Comparison of ENCODE assay signal across 8 cellular contexts in the genomic region with DNA sequence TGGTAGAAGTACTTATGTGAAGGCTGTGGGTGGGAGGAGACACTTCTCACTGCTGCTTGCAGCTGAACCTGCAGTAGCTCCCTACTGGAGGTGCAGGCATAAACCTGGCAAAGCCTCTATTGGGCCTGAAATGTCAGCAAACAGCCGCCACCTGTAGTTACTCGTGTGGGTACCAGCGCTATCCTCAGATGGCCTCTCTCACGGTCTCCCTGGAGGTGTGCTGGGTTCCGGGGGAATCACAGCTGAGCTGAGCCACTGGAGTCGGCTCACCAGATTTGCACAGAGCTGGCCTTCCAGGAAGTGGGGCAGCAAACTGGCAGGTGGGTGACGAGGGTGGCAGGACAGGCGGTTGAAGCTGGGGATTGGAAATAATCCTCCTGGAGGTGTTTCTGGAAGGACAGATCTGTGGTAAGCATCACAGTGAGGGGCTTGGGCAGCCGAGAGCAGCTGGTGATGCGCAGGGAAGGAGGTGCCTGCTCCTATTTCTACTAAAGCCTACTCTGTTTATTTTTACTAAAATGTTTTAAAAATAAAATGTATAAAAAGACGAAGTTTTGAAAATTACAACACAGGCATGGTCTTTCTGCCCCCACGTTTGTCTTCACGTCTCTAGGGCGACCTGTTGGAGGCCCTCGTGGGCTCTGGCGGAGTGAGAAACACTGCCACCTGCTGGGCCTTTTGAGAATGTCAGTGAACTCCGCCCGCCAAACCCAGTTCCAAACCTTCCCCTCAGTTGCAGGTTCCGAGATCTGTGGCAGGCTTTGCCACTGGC.
DNase-seq lines count a peak whose midpoint lies in the region; ATAC-seq, FAIRE-seq and TF ChIP-seq lines count a peak whose summit lies in the region.

No MANE protein-coding gene starts in this region.

- DNase-seq in ELF-1 (ENCODE audit: low read depth, low spot score) (peak; percentile 93), NCI-H510A treated with DMSO at 0.1 percent for 48 hours (lab: John Stamatoyannopoulos, UW) (peak; percentile 78), colonic mucosa (peak; percentile 81), HepG2 (ENCODE audit: low spot score) (peak; percentile 27)
- peak; percentile 81 for DNase-seq in activated CD4-positive, alpha-beta T cell treated with anti-CD3 and anti-CD28 coated beads for 48 hours
- DNase-seq in stimulated activated CD4-positive, alpha-beta T cell treated with anti-CD3 and anti-CD28 coated beads, Interleukin-4, amount 100 ng/mL, for 48 hours (ENCODE audit: low read depth in 2 of 2), result peak; percentile 54 to 71

- H3K9ac ChIP-seq in colonic mucosa (ENCODE audit: low read depth in 2 of 2, low read length in 2 of 2), result peak overlapping the region; percentile 15 to 47
- H3K9ac ChIP-seq in HepG2 (ENCODE audit: insufficient read depth, low read depth, low read length), result no peak overlapping the region

- peak overlapping the region; percentile 37; the same call in 1 of the 2 replicates for H3K4me2 ChIP-seq in HepG2 (ENCODE audit: low read depth, low read length)

- ATAC-seq in HG02798 (IDR thresholded peaks at IDR 0.05; ENCODE audit: poor library complexity, unreplicated experiment), result peak; percentile 79
- ATAC-seq in HepG2, result peak; percentile 84
- ATAC-seq in HG03025 (IDR thresholded peaks at IDR 0.05; ENCODE audit: low FRiP score, unreplicated experiment), result no peak

- TF ChIP-seq CTCF in colonic mucosa (IDR thresholded peaks at IDR 0.05), result peak; percentile 89
- peak; percentile 84 for TF ChIP-seq CTCF in HepG2 (CRISPR knock-in tag; IDR thresholded peaks at IDR 0.05)

- TF ChIP-seq EP300 in HepG2 (IDR thresholded peaks at IDR 0.05; ENCODE audit: low read depth in 2 of 2, low read length in 2 of 2) (no peak), HepG2 (CRISPR knock-in tag; IDR thresholded peaks at IDR 0.05; ENCODE audit: borderline replicate concordance) (no peak)

- no peaks in the 10 kb centered on the region for H4K20me1 ChIP-seq in HepG2 (ENCODE audit: insufficient read depth, low read length)

- H3K79me2 ChIP-seq in HepG2 (ENCODE audit: insufficient read depth, low read length), result no peaks in the 10 kb centered on the region

- no peaks in the 10 kb centered on the region for H3K36me3 ChIP-seq in colonic mucosa
- no peaks in the 10 kb centered on the region for H3K36me3 ChIP-seq in HepG2 (replicated peaks in 1 of 2; ENCODE audit: control insufficient read depth in 1 of 2, insufficient read depth in 2 of 2, low read length in 2 of 2)

- no peak overlapping the region for H3K27ac ChIP-seq in colonic mucosa
- no peak overlapping the region for H3K27ac ChIP-seq in HepG2 (ENCODE audit: extremely low read length, insufficient read depth, low read length)

- no peak overlapping the region for H2AFZ ChIP-seq in HepG2 (ENCODE audit: low read length)

- TF ChIP-seq RAD21 in HepG2 (CRISPR knock-in tag; IDR thresholded peaks at IDR 0.05), result peak; percentile 65

- H3K9me3 ChIP-seq in colonic mucosa (no peaks in the 10 kb centered on the region), HepG2 (ENCODE audit: low read length) (no peaks in the 10 kb centered on the region)

- intact Hi-C loops in colonic mucosa (cut with DNase I), result loop anchor here (2.0 to 10.0 kb wide), 2 partner anchors 96 to 292 kb away; a partner anchor contains a TSS
- intact Hi-C loops in HepG2 (cut with micrococcal nuclease; ENCODE audit: unreplicated experiment), result loop anchor here (1.0 to 5.0 kb wide), 2 partner anchors 96 to 294 kb away; a partner anchor contains a TSS

- H3K4me3 ChIP-seq in colonic mucosa (no peak overlapping the region), HepG2 (replicated peaks in 1 of 3; ENCODE audit: insufficient read depth in 1 of 3, low read depth in 2 of 3, low read length in 3 of 3) (no peak overlapping the region; a peak in 1 of 6 replicates)

- 17% methylated on average over 15 of the region's 19 CpGs for WGBS in HepG2 (ENCODE audit: low lambda C conversion rate)

- no peaks in the 10 kb centered on the region for H3K4me1 ChIP-seq in colonic mucosa
- peaks cover 28% of the 10 kb centered on the region for H3K4me1 ChIP-seq in HepG2 (ENCODE audit: insufficient read depth, low read length)

- CTCF ChIA-PET in HepG2 (lab: Yijun Ruan, JAX; ENCODE audit: low intra/inter-chr PET ratio, low total read pairs), result interaction anchor here (0.9 to 2.4 kb wide), 4 partner anchors 35 to 293 kb away, joined by 3 to 7 read pairs (median 5); a partner anchor contains a TSS

- POLR2A ChIA-PET in HepG2 (lab: Yijun Ruan, JAX), result interaction anchor here (1.0 kb wide), 1 partner anchor 132 kb away, joined by 3 read pairs; a partner anchor contains a TSS

- peak; percentile 67 for FAIRE-seq in HepG2 (lab: Jason Lieb, UNC)

- H3K27me3 ChIP-seq in colonic mucosa (no peaks in the 10 kb centered on the region), HepG2 (ENCODE audit: control insufficient read depth in 1 of 2, insufficient read depth in 2 of 2, low read length in 2 of 2) (no peaks in the 10 kb centered on the region)

- TF ChIP-seq POLR2A in HepG2 (IDR thresholded peaks at IDR 0.05; ENCODE audit: insufficient read depth in 1 of 2, low read depth in 2 of 2, low read length in 2 of 2), result no peak

- BruUV-seq in HepG2 (replicated peaks; lab: Mats Ljungman, UMichigan), result no TSS peak

- in situ Hi-C loops in HepG2 (cut with HindIII; ENCODE audit: extremely low pct_ligation_motif_present, low pct_unique_long_range_greater_than_20kb), result loop anchor here (5.0 to 10.0 kb wide), 2 partner anchors 94 to 292 kb away; a partner anchor contains a TSS

TF ChIP-seq in HepG2, 621 proteins besides CTCF, POLR2A, EP300 and RAD21 (continues in another document):
- TF ChIP-seq, protein P1, sequence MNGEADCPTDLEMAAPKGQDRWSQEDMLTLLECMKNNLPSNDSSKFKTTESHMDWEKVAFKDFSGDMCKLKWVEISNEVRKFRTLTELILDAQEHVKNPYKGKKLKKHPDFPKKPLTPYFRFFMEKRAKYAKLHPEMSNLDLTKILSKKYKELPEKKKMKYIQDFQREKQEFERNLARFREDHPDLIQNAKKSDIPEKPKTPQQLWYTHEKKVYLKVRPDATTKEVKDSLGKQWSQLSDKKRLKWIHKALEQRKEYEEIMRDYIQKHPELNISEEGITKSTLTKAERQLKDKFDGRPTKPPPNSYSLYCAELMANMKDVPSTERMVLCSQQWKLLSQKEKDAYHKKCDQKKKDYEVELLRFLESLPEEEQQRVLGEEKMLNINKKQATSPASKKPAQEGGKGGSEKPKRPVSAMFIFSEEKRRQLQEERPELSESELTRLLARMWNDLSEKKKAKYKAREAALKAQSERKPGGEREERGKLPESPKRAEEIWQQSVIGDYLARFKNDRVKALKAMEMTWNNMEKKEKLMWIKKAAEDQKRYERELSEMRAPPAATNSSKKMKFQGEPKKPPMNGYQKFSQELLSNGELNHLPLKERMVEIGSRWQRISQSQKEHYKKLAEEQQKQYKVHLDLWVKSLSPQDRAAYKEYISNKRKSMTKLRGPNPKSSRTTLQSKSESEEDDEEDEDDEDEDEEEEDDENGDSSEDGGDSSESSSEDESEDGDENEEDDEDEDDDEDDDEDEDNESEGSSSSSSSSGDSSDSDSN (CRISPR knock-in tag; IDR thresholded peaks at IDR 0.05), result no peak
- peak; percentile 70 for TF ChIP-seq XRCC5 (optimal IDR thresholded peaks at IDR 0.05; ENCODE audit: low read length)
- TF ChIP-seq STAG1 (CRISPR knock-in tag; IDR thresholded peaks at IDR 0.05), result peak; percentile 75
- no peak for TF ChIP-seq MXD4 (CRISPR knock-in tag; IDR thresholded peaks at IDR 0.05)
- TF ChIP-seq, protein P2, sequence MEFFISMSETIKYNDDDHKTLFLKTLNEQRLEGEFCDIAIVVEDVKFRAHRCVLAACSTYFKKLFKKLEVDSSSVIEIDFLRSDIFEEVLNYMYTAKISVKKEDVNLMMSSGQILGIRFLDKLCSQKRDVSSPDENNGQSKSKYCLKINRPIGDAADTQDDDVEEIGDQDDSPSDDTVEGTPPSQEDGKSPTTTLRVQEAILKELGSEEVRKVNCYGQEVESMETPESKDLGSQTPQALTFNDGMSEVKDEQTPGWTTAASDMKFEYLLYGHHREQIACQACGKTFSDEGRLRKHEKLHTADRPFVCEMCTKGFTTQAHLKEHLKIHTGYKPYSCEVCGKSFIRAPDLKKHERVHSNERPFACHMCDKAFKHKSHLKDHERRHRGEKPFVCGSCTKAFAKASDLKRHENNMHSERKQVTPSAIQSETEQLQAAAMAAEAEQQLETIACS (CRISPR knock-in tag; IDR thresholded peaks at IDR 0.05), result peak; percentile 30; the same call in 1 of the 2 replicates
- TF ChIP-seq MAFG (CRISPR knock-in tag; IDR thresholded peaks at IDR 0.05), result no peak
- TF ChIP-seq, protein P3, sequence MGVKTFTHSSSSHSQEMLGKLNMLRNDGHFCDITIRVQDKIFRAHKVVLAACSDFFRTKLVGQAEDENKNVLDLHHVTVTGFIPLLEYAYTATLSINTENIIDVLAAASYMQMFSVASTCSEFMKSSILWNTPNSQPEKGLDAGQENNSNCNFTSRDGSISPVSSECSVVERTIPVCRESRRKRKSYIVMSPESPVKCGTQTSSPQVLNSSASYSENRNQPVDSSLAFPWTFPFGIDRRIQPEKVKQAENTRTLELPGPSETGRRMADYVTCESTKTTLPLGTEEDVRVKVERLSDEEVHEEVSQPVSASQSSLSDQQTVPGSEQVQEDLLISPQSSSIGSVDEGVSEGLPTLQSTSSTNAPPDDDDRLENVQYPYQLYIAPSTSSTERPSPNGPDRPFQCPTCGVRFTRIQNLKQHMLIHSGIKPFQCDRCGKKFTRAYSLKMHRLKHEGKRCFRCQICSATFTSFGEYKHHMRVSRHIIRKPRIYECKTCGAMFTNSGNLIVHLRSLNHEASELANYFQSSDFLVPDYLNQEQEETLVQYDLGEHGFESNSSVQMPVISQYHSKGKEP (CRISPR knock-in tag; IDR thresholded peaks at IDR 0.05), result no peak
- TF ChIP-seq SMC3 (IDR thresholded peaks at IDR 0.05; ENCODE audit: low read length), result peak; percentile 47
- TF ChIP-seq MYC (CRISPR knock-in tag; IDR thresholded peaks at IDR 0.05; ENCODE audit: borderline replicate concordance), result peak; percentile 33; the same call in 1 of the 2 replicates
- 0 out of 2 replicates have a peak, but pooled peaks have one; percentile 13 for TF ChIP-seq HOXA3 (CRISPR knock-in tag; IDR thresholded peaks at IDR 0.05)
- TF ChIP-seq LCORL (IDR thresholded peaks at IDR 0.05), result no peak
- TF ChIP-seq LCORL (CRISPR knock-in tag; IDR thresholded peaks at IDR 0.05), result 0 out of 2 replicates have a peak, but pooled peaks have one; percentile 19
- TF ChIP-seq DNMT3B (CRISPR knock-in tag; conservative IDR thresholded peaks at IDR 0.05), result no peak
- TF ChIP-seq SALL1 (CRISPR knock-in tag; IDR thresholded peaks at IDR 0.05), result peak; percentile 38; the same call in 1 of the 2 replicates

Comparison
In these comparisons a context has a peak if more than half of its experiments do, and no peak if none do; other contexts are left out.
1. DNase-seq: peak in every context shown above with its lines; median percentile 93 in ELF-1; 81 in activated CD4-positive, alpha-beta T cell treated with anti-CD3 and anti-CD28 coated beads for 48 hours; 81 in colonic mucosa; 78 in NCI-H510A treated with DMSO at 0.1 percent for 48 hours; 62 in stimulated activated CD4-positive, alpha-beta T cell treated with anti-CD3 and anti-CD28 coated beads, Interleukin-4, amount 100 ng/mL, for 48 hours; 27 in HepG2.